Comparison of ENCODE assay signal across 30 cellular contexts in the genomic region with DNA sequence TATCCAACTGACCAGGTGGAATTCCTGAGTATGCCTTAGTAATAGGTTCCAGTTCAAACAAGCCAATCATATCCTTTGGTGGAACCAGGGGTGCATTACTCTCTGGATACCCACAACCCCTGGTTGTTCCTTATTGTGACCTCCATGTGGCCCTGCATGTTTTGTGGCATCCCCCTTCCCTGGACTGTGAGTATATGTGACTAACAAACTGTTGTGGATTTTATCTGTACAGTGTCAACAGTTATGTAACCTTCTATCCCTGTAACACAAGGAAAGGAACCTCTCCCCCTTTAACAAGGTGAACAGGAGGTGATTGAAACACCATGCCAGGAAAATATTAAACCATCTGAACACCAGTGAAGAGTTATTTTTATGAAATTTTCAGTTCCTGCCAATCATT. TPM values are rescaled to one million over a fixed set of nuclear protein-coding genes. Genes with fewer than 3 reads are reported as not detected.
"Had no signal": no experiment of that assay in that cellular context is flagged by ENCODE, and none has a peak within 500 bp of the region (broad histone marks: within the 10 kb centered on the region; RNA-seq: fewer than 3 reads in every experiment).

No MANE protein-coding gene starts in this region.

- H3K4me1 ChIP-seq: adrenal gland, body of pancreas, breast epithelium, SJCRH30 had no signal

- H3K36me3 ChIP-seq: adrenal gland, breast epithelium, SJCRH30 had no signal

- DNase-seq: activated CD4-positive, alpha-beta T cell treated with anti-CD3 and anti-CD28 coated beads for 36 hours; activated CD4-positive, alpha-beta T cell treated with anti-CD3 and anti-CD28 coated beads, Interleukin-2, amount 10 ng/mL, durations not matched to agents 7 days and 5 days; activated CD4-positive, alpha-beta T cell treated with anti-CD3 and anti-CD28 coated beads, Interleukin-2, amount 50 U/mL, for 48 hours; activated CD8-positive, alpha-beta T cell treated with anti-CD3 and anti-CD28 coated beads, Interleukin-2, amount 10 ng/mL, durations not matched to agents 7 days and 5 days; activated gamma-delta T cell; activated naive CD4-positive, alpha-beta T cell treated with Interleukin-2 at 50 U/mL for 16 hours; activated T-cell treated with anti-CD3 and anti-CD28 coated beads, Interleukin-2, amount 50 U/mL, for 24 hours; adrenal gland; body of pancreas; caudate nucleus; MM.1S; MV-4-11; NCI-H1092; NCI-H1436 treated with DMSO at 0.1 percent for 48 hours; NCI-H1694 treated with DMSO at 0.1 percent for 48 hours; NCI-H2029; NCI-H345; NCI-H524 treated with DMSO at 0.1 percent for 48 hours; PC-3; SHP77; SJCRH30 had no signal

- H3K9ac ChIP-seq: KMS-11 had no signal

- H3K4me3 ChIP-seq: adrenal gland, body of pancreas, breast epithelium, SJCRH30, SK-N-MC had no signal

- H3K27ac ChIP-seq: adrenal gland, body of pancreas, breast epithelium, KMS-11, RWPE1, SJCRH30, SK-N-MC had no signal

- H3K9me3 ChIP-seq: adrenal gland, body of pancreas, breast epithelium, SJCRH30 had no signal

- H3K4me2 ChIP-seq: KMS-11 had no signal

- ATAC-seq: activated CD4-positive, alpha-beta T cell treated with anti-CD3 and anti-CD28 coated beads for 36 hours; activated CD4-positive, CD25-positive, alpha-beta regulatory T cell treated with anti-CD3 and anti-CD28 coated beads, Interleukin-2, amount 50 U/mL, for 24 hours; activated CD8-positive, alpha-beta T cell treated with anti-CD3 and anti-CD28 coated beads, Interleukin-2, amount 10 ng/mL, durations not matched to agents 7 days and 5 days; body of pancreas; WTC11 had no signal

- H3K27me3 ChIP-seq: adrenal gland, body of pancreas, breast epithelium, SJCRH30 had no signal

RNA-seq across cellular contexts. Expression of a gene that starts 46.2 kb away (rescaled TPM):
- total RNA-seq: activated CD4-positive, alpha-beta T cell treated with anti-CD3 and anti-CD28 coated beads for 36 hours; activated CD4-positive, alpha-beta T cell treated with anti-CD3 and anti-CD28 coated beads, Interleukin-2, amount 10 ng/mL, durations not matched to agents 7 days and 5 days; activated CD8-positive, alpha-beta T cell treated with anti-CD3 and anti-CD28 coated beads, Interleukin-2, amount 10 ng/mL, durations not matched to agents 7 days and 5 days; activated T-helper 2 cell treated with anti-CD3 and anti-CD28 coated beads, Interferon-gamma antibody, Interleukin-2, Interleukin-4, amounts not matched to agents 10 μg/mL and 5 μg/mL and 100 μg/mL, durations not matched to agents 14 hours and 24 hours and 36 hours; astrocyte; NCI-H460; PC-3; WTC11 had no signal
